In the genomic region with DNA sequence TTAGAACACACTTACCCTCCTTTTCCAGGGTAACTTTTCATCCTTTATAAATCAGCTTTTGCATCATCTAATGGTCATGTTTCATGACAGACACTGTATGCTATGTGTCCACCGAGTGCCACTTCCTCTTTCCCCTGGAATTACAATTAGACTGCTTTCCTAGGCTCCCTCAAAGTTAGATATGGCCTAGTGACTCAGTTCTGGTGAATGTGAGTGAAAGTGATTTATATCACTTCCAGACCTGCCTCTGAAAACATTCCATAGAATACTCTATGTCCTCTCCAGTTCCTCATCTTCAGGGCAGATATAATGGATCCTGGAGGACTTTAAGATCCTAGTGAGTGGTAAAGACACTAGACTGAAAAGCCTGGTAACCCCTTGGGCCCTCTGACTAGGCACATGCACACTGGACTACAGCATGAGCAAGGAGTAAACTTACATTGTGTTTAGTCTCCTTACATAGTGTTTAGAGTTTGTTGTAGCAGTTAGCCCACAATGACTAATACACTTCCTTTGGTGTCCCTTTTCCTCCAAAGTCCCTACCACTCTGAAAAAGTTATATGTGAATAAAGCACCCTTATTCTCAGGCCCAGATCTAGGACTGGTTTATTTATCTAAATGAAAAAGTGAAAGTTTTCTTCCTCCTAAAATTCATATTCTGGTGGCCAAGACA, we compare ENCODE assay signal across 13 cellular contexts. TPM values are rescaled to one million over a fixed set of nuclear protein-coding genes. Genes with fewer than 3 reads are reported as not detected.
DNase-seq lines count a peak whose midpoint lies in the region; ATAC-seq lines count a peak whose summit lies in the region.
"Had no signal": no experiment of that assay in that cellular context is flagged by ENCODE, and none has a peak within 500 bp of the region (broad histone marks: within the 10 kb centered on the region; RNA-seq: fewer than 3 reads in every experiment).

No MANE protein-coding gene starts in this region.

- H3K4me3 ChIP-seq in BLaER1 treated with 17β-estradiol and CSF1 and Interleukin-3, amounts not matched to agents 10 nM and 100 nM, result no peak overlapping the region
- H3K4me3 ChIP-seq: lower lobe of right lung, suprapubic skin had no signal

- no peak for ATAC-seq in GM18907 (IDR thresholded peaks at IDR 0.05; ENCODE audit: unreplicated experiment)
- ATAC-seq: lower lobe of right lung had no signal

- no peaks in the 10 kb centered on the region for H3K36me3 ChIP-seq in BLaER1 treated with 17β-estradiol and CSF1 and Interleukin-3, amounts not matched to agents 10 nM and 100 nM
- H3K36me3 ChIP-seq: lower lobe of right lung, suprapubic skin had no signal

- H3K27ac ChIP-seq in BLaER1 treated with 17β-estradiol and CSF1 and Interleukin-3, amounts not matched to agents 10 nM and 100 nM, result peak overlapping the region in 7 of 11 experiments; percentile 4 to 72 (median 55); a peak in 13 of 22 replicates
- H3K27ac ChIP-seq: lower lobe of right lung, suprapubic skin had no signal

- peaks cover 0 to 20% (median 14%) of the 10 kb centered on the region in 10 experiments; a peak in 13 of 20 replicates for H3K4me1 ChIP-seq in BLaER1 treated with 17β-estradiol and CSF1 and Interleukin-3, amounts not matched to agents 10 nM and 100 nM
- H3K4me1 ChIP-seq: lower lobe of right lung, suprapubic skin had no signal

- H3K27me3 ChIP-seq in BLaER1 treated with 17β-estradiol and CSF1 and Interleukin-3, amounts not matched to agents 10 nM and 100 nM, result no peaks in the 10 kb centered on the region
- H3K27me3 ChIP-seq: suprapubic skin had no signal

- H3K9me3 ChIP-seq in BLaER1 treated with 17β-estradiol and CSF1 and Interleukin-3, amounts not matched to agents 10 nM and 100 nM (replicated peaks in 1 of 11), result peaks cover 0 to 27% (median 1%) of the 10 kb centered on the region in 11 experiments; a peak in 10 of 22 replicates
- H3K9me3 ChIP-seq: lower lobe of right lung, suprapubic skin had no signal

- H3K4me2 ChIP-seq in BLaER1 treated with 17β-estradiol and CSF1 and Interleukin-3, amounts not matched to agents 10 nM and 100 nM, result peak overlapping the region in 7 of 11 experiments; percentile 20 to 54 (median 48); a peak in 15 of 22 replicates

- DNase-seq in Kasumi-1 (lab: John Stamatoyannopoulos, UW), result peak; percentile 40 to 64
- peak; percentile 57 for DNase-seq in amniotic stem cell (lab: John Stamatoyannopoulos, UW)
- peak; percentile 51 to 92 for DNase-seq in lung microvascular endothelial cell (ENCODE audit: low read depth in 2 of 2)
- DNase-seq in NCI-H1092 (lab: John Stamatoyannopoulos, UW), result no peak
- no peak for DNase-seq in activated naive CD4-positive, alpha-beta T cell treated with anti-CD3 and anti-CD28 coated beads, Interleukin-2, amount 50 U/mL, for 16 hours
- DNase-seq in NCI-H524 treated with DMSO at 0.1 percent for 48 hours (lab: John Stamatoyannopoulos, UW), result no peak
- DNase-seq: effector CD4-positive, alpha-beta T cell; lower lobe of right lung; NCI-H1417; SHP77 had no signal

- no peaks in the 10 kb centered on the region for H4K20me1 ChIP-seq in BLaER1 treated with 17β-estradiol and CSF1 and Interleukin-3, amounts not matched to agents 10 nM and 100 nM

- peak overlapping the region in 3 of 11 experiments; percentile 15 to 21 (median 15); a peak in 3 of 22 replicates for H3K9ac ChIP-seq in BLaER1 treated with 17β-estradiol and CSF1 and Interleukin-3, amounts not matched to agents 10 nM and 100 nM

RNA-seq across cellular contexts. Expression of a gene that starts 59.3 kb away (rescaled TPM):
- not detected in 2 replicates for total RNA-seq in lung microvascular endothelial cell
- total RNA-seq: suprapubic skin had no signal

Comparison
In these comparisons a context has a peak if more than half of its experiments do, and no peak if none do; other contexts are left out.
1. DNase-seq: peak in Kasumi-1 (2 of 2), amniotic stem cell (single experiment) and lung microvascular endothelial cell (2 of 2); none in NCI-H1092 (single experiment), activated naive CD4-positive, alpha-beta T cell treated with anti-CD3 and anti-CD28 coated beads, Interleukin-2, amount 50 U/mL, for 16 hours (single experiment) and NCI-H524 treated with DMSO at 0.1 percent for 48 hours (single experiment).